ENCODE assay signal across 1 cellular context in the genomic region with DNA sequence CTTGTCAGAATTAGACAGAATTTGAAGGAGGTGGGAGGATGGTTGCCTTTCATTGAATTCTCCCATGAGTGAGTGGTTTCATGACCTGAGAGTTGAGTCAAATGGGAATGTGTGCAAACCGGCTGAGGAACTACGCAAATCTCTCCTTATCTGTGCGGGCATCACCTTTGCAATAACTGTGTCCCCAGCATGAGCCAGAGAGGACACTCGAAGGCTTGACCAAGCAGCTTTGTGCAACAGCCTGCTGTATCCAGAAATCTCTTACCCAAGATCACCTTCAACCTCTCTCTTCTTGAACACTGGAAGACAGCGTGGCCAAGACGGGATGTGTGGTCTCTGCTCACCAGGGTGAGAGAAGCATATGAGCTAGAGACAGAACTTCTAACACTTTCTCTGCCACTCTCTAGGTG.
TF ChIP-seq lines count a peak whose summit lies in the region.

No MANE protein-coding gene starts in this region.

TF ChIP-seq in K562, 482 proteins besides CTCF, POLR2A, EP300 and RAD21 (continued from another document and continues in another):
- TF ChIP-seq, protein P1, sequence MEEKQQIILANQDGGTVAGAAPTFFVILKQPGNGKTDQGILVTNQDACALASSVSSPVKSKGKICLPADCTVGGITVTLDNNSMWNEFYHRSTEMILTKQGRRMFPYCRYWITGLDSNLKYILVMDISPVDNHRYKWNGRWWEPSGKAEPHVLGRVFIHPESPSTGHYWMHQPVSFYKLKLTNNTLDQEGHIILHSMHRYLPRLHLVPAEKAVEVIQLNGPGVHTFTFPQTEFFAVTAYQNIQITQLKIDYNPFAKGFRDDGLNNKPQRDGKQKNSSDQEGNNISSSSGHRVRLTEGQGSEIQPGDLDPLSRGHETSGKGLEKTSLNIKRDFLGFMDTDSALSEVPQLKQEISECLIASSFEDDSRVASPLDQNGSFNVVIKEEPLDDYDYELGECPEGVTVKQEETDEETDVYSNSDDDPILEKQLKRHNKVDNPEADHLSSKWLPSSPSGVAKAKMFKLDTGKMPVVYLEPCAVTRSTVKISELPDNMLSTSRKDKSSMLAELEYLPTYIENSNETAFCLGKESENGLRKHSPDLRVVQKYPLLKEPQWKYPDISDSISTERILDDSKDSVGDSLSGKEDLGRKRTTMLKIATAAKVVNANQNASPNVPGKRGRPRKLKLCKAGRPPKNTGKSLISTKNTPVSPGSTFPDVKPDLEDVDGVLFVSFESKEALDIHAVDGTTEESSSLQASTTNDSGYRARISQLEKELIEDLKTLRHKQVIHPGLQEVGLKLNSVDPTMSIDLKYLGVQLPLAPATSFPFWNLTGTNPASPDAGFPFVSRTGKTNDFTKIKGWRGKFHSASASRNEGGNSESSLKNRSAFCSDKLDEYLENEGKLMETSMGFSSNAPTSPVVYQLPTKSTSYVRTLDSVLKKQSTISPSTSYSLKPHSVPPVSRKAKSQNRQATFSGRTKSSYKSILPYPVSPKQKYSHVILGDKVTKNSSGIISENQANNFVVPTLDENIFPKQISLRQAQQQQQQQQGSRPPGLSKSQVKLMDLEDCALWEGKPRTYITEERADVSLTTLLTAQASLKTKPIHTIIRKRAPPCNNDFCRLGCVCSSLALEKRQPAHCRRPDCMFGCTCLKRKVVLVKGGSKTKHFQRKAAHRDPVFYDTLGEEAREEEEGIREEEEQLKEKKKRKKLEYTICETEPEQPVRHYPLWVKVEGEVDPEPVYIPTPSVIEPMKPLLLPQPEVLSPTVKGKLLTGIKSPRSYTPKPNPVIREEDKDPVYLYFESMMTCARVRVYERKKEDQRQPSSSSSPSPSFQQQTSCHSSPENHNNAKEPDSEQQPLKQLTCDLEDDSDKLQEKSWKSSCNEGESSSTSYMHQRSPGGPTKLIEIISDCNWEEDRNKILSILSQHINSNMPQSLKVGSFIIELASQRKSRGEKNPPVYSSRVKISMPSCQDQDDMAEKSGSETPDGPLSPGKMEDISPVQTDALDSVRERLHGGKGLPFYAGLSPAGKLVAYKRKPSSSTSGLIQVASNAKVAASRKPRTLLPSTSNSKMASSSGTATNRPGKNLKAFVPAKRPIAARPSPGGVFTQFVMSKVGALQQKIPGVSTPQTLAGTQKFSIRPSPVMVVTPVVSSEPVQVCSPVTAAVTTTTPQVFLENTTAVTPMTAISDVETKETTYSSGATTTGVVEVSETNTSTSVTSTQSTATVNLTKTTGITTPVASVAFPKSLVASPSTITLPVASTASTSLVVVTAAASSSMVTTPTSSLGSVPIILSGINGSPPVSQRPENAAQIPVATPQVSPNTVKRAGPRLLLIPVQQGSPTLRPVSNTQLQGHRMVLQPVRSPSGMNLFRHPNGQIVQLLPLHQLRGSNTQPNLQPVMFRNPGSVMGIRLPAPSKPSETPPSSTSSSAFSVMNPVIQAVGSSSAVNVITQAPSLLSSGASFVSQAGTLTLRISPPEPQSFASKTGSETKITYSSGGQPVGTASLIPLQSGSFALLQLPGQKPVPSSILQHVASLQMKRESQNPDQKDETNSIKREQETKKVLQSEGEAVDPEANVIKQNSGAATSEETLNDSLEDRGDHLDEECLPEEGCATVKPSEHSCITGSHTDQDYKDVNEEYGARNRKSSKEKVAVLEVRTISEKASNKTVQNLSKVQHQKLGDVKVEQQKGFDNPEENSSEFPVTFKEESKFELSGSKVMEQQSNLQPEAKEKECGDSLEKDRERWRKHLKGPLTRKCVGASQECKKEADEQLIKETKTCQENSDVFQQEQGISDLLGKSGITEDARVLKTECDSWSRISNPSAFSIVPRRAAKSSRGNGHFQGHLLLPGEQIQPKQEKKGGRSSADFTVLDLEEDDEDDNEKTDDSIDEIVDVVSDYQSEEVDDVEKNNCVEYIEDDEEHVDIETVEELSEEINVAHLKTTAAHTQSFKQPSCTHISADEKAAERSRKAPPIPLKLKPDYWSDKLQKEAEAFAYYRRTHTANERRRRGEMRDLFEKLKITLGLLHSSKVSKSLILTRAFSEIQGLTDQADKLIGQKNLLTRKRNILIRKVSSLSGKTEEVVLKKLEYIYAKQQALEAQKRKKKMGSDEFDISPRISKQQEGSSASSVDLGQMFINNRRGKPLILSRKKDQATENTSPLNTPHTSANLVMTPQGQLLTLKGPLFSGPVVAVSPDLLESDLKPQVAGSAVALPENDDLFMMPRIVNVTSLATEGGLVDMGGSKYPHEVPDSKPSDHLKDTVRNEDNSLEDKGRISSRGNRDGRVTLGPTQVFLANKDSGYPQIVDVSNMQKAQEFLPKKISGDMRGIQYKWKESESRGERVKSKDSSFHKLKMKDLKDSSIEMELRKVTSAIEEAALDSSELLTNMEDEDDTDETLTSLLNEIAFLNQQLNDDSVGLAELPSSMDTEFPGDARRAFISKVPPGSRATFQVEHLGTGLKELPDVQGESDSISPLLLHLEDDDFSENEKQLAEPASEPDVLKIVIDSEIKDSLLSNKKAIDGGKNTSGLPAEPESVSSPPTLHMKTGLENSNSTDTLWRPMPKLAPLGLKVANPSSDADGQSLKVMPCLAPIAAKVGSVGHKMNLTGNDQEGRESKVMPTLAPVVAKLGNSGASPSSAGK (IDR thresholded peaks at IDR 0.05): peak; percentile 77
- TF ChIP-seq ESRRA (IDR thresholded peaks at IDR 0.05; ENCODE audit: borderline replicate concordance, low read depth) (0 out of 2 replicates have a peak, but pooled peaks have one; percentile 22), ADNP (tag; IDR thresholded peaks at IDR 0.05) (no peak), FOXJ2 (tag; IDR thresholded peaks at IDR 0.05) (no peak), COPS2 (conservative IDR thresholded peaks at IDR 0.05) (no peak), NELFE (IDR thresholded peaks at IDR 0.05; ENCODE audit: insufficient read depth, insufficient read length) (no peak), CEBPG (CRISPR knock-in tag; IDR thresholded peaks at IDR 0.05) (0 out of 2 replicates have a peak, but pooled peaks have one; percentile 12), CEBPG (tag; conservative IDR thresholded peaks at IDR 0.05 in 1 of 2, IDR thresholded peaks at IDR 0.05 in 1 of 2) (no peak), HNRNPL (IDR thresholded peaks at IDR 0.05; ENCODE audit: low read depth, low read length) (no peak), NR2C2 (CRISPR knock-in tag; IDR thresholded peaks at IDR 0.05) (no peak), NR2C2 (tag; IDR thresholded peaks at IDR 0.05) (peak; percentile 50; the same call in 1 of the 2 replicates), HMG20B (CRISPR knock-in tag; IDR thresholded peaks at IDR 0.05) (no peak), SP2 (IDR thresholded peaks at IDR 0.05; ENCODE audit: extremely low read depth, low read depth, low read length, poor library complexity, severe bottlenecking) (no peak), ZFP36 (IDR thresholded peaks at IDR 0.05; ENCODE audit: low read depth, low read length, partially characterized antibody) (no peak), CHD4 (IDR thresholded peaks at IDR 0.05; ENCODE audit: insufficient read depth, insufficient replicate concordance, low read depth, low read length, poor library complexity, severe bottlenecking) (no peak), ZNF699 (CRISPR knock-in tag; IDR thresholded peaks at IDR 0.05; ENCODE audit: insufficient replicate concordance) (no peak), HDAC3 (IDR thresholded peaks at IDR 0.05; ENCODE audit: borderline replicate concordance, partially characterized antibody) (no peak), TARDBP (IDR thresholded peaks at IDR 0.05) (no peak), SRSF3 (IDR thresholded peaks at IDR 0.05; ENCODE audit: insufficient read depth, low read length) (no peak), JUNB (CRISPR knock-in tag; conservative IDR thresholded peaks at IDR 0.05) (no peak), NCOA2 (IDR thresholded peaks at IDR 0.05; ENCODE audit: partially characterized antibody in 2 of 2) (no peak), ETS2 (tag; IDR thresholded peaks at IDR 0.05; ENCODE audit: borderline replicate concordance, poor library complexity, severe bottlenecking) (no peak), SOX6 (IDR thresholded peaks at IDR 0.05) (no peak), XRCC4 (IDR thresholded peaks at IDR 0.05; ENCODE audit: extremely low read depth, insufficient read depth, insufficient read length) (no peak), BDP1 (IDR thresholded peaks at IDR 0.05; ENCODE audit: insufficient read depth, insufficient read length) (no peak), SMARCE1 (IDR thresholded peaks at IDR 0.05) (no peak), GATAD2B (IDR thresholded peaks at IDR 0.05; ENCODE audit: borderline replicate concordance) (no peak), ILK (tag; IDR thresholded peaks at IDR 0.05; ENCODE audit: borderline replicate concordance, low read depth) (no peak), EP400 (IDR thresholded peaks at IDR 0.05) (no peak), MCM7 (IDR thresholded peaks at IDR 0.05) (no peak), ZNF76 (CRISPR knock-in tag; IDR thresholded peaks at IDR 0.05; ENCODE audit: borderline replicate concordance) (no peak), DPF2 (IDR thresholded peaks at IDR 0.05) (peak; percentile 20; the same call in 1 of the 2 replicates), SP1 (CRISPR knock-in tag; IDR thresholded peaks at IDR 0.05) (no peak), ZNF75A (CRISPR knock-in tag; IDR thresholded peaks at IDR 0.05) (no peak), ZNF239 (CRISPR knock-in tag; IDR thresholded peaks at IDR 0.05) (no peak), CHCHD3 (CRISPR knock-in tag; IDR thresholded peaks at IDR 0.05) (no peak)
- TF ChIP-seq, protein P2, sequence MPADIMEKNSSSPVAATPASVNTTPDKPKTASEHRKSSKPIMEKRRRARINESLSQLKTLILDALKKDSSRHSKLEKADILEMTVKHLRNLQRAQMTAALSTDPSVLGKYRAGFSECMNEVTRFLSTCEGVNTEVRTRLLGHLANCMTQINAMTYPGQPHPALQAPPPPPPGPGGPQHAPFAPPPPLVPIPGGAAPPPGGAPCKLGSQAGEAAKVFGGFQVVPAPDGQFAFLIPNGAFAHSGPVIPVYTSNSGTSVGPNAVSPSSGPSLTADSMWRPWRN (IDR thresholded peaks at IDR 0.05; ENCODE audit: low read depth): no peak
- TF ChIP-seq, protein P3, sequence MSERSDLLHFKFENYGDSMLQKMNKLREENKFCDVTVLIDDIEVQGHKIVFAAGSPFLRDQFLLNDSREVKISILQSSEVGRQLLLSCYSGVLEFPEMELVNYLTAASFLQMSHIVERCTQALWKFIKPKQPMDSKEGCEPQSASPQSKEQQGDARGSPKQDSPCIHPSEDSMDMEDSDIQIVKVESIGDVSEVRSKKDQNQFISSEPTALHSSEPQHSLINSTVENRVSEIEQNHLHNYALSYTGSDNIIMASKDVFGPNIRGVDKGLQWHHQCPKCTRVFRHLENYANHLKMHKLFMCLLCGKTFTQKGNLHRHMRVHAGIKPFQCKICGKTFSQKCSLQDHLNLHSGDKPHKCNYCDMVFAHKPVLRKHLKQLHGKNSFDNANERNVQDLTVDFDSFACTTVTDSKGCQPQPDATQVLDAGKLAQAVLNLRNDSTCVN (CRISPR knock-in tag; IDR thresholded peaks at IDR 0.05): no peak
- TF ChIP-seq, protein P4, sequence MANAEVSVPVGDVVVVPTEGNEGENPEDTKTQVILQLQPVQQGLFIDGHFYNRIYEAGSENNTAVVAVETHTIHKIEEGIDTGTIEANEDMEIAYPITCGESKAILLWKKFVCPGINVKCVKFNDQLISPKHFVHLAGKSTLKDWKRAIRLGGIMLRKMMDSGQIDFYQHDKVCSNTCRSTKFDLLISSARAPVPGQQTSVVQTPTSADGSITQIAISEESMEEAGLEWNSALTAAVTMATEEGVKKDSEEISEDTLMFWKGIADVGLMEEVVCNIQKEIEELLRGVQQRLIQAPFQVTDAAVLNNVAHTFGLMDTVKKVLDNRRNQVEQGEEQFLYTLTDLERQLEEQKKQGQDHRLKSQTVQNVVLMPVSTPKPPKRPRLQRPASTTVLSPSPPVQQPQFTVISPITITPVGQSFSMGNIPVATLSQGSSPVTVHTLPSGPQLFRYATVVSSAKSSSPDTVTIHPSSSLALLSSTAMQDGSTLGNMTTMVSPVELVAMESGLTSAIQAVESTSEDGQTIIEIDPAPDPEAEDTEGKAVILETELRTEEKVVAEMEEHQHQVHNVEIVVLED (CRISPR knock-in tag; IDR thresholded peaks at IDR 0.05): no peak
- TF ChIP-seq, protein P5, sequence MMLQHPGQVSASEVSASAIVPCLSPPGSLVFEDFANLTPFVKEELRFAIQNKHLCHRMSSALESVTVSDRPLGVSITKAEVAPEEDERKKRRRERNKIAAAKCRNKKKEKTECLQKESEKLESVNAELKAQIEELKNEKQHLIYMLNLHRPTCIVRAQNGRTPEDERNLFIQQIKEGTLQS (IDR thresholded peaks at IDR 0.05): no peak
- TF ChIP-seq, protein P5 (CRISPR knock-in tag; conservative IDR thresholded peaks at IDR 0.05): no peak
- TF ChIP-seq, protein P6, sequence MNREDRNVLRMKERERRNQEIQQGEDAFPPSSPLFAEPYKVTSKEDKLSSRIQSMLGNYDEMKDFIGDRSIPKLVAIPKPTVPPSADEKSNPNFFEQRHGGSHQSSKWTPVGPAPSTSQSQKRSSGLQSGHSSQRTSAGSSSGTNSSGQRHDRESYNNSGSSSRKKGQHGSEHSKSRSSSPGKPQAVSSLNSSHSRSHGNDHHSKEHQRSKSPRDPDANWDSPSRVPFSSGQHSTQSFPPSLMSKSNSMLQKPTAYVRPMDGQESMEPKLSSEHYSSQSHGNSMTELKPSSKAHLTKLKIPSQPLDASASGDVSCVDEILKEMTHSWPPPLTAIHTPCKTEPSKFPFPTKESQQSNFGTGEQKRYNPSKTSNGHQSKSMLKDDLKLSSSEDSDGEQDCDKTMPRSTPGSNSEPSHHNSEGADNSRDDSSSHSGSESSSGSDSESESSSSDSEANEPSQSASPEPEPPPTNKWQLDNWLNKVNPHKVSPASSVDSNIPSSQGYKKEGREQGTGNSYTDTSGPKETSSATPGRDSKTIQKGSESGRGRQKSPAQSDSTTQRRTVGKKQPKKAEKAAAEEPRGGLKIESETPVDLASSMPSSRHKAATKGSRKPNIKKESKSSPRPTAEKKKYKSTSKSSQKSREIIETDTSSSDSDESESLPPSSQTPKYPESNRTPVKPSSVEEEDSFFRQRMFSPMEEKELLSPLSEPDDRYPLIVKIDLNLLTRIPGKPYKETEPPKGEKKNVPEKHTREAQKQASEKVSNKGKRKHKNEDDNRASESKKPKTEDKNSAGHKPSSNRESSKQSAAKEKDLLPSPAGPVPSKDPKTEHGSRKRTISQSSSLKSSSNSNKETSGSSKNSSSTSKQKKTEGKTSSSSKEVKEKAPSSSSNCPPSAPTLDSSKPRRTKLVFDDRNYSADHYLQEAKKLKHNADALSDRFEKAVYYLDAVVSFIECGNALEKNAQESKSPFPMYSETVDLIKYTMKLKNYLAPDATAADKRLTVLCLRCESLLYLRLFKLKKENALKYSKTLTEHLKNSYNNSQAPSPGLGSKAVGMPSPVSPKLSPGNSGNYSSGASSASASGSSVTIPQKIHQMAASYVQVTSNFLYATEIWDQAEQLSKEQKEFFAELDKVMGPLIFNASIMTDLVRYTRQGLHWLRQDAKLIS (CRISPR knock-in tag; IDR thresholded peaks at IDR 0.05): no peak
- TF ChIP-seq, protein P7, sequence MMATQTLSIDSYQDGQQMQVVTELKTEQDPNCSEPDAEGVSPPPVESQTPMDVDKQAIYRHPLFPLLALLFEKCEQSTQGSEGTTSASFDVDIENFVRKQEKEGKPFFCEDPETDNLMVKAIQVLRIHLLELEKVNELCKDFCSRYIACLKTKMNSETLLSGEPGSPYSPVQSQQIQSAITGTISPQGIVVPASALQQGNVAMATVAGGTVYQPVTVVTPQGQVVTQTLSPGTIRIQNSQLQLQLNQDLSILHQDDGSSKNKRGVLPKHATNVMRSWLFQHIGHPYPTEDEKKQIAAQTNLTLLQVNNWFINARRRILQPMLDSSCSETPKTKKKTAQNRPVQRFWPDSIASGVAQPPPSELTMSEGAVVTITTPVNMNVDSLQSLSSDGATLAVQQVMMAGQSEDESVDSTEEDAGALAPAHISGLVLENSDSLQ (IDR thresholded peaks at IDR 0.05): no peak
